In genomic region chr15:51092480-51092879, GRCh38 we compare ENCODE assay signal across 14 cellular contexts. TPM values are rescaled to one million over a fixed set of nuclear protein-coding genes. Genes with fewer than 3 reads are reported as not detected.
"Had no signal": no experiment of that assay in that cellular context is flagged by ENCODE, and none has a peak within 500 bp of the region (broad histone marks: within the 10 kb centered on the region; RNA-seq: fewer than 3 reads in every experiment).

No MANE protein-coding gene starts in this region.

- ATAC-seq: activated CD4-positive, alpha-beta T cell treated with anti-CD3 and anti-CD28 coated beads for 36 hours; T-cell had no signal

- DNase-seq: activated CD4-positive, alpha-beta memory T cell treated with anti-CD3 and anti-CD28 coated beads, Interleukin-2, amount 10 ng/mL, durations not matched to agents 7 days and 5 days; activated CD4-positive, alpha-beta T cell treated with anti-CD3 and anti-CD28 coated beads for 36 hours; activated gamma-delta T cell; activated naive CD8-positive, alpha-beta T cell treated with anti-CD3 and anti-CD28 coated beads for 36 hours; activated T-cell treated with anti-CD3 and anti-CD28 coated beads, Interleukin-2, amount 50 U/mL, for 48 hours; dorsolateral prefrontal cortex; stimulated activated CD4-positive, alpha-beta T cell treated with anti-CD3 and anti-CD28 coated beads, Interleukin-2, amount 100 ng/mL, for 24 hours; stimulated activated naive CD4-positive, alpha-beta T cell treated with Interleukin-2 at 50 U/mL for 16 hours; T-cell; T1000; WERI-Rb-1 had no signal

- H3K36me3 ChIP-seq: breast epithelium, right atrium auricular region, suprapubic skin, WERI-Rb-1 had no signal

- H3K27me3 ChIP-seq: dorsolateral prefrontal cortex, right atrium auricular region had no signal

- H3K4me3 ChIP-seq: right atrium auricular region had no signal

- H3K27ac ChIP-seq: WERI-Rb-1 had no signal

- H3K9me3 ChIP-seq: breast epithelium, right atrium auricular region, suprapubic skin had no signal

RNA-seq across cellular contexts. Expression of gene TNFAIP8L3, which starts 2.2 kb away (rescaled TPM):
- total RNA-seq: activated CD4-positive, alpha-beta T cell treated with anti-CD3 and anti-CD28 coated beads for 36 hours; T-cell had no signal
